11 cellular contexts compared by ENCODE assay signal in genomic region chr19:19226663-19227062, GRCh38. TPM values are rescaled to one million over a fixed set of nuclear protein-coding genes. Genes with fewer than 3 reads are reported as not detected.
"Had no signal": no experiment of that assay in that cellular context is flagged by ENCODE, and none has a peak within 500 bp of the region (broad histone marks: within the 10 kb centered on the region; RNA-seq: fewer than 3 reads in every experiment).

No MANE protein-coding gene starts in this region.

- H3K36me3 Mint-ChIP-seq: IgD-negative memory B cell had no signal

- H3K27ac Mint-ChIP-seq: GM23338, HFFc6, IgD-negative memory B cell had no signal

- H3K4me2 ChIP-seq: GM23338, KMS-11 had no signal

- H3K4me3 ChIP-seq: GM23338, HAP-1 had no signal

- H2AFZ ChIP-seq: GM23338 had no signal

- H3K4me3 Mint-ChIP-seq: GM23338, HFFc6 had no signal

- H3K27ac ChIP-seq: HL-60, KMS-11 had no signal

- FAIRE-seq: HepG2 had no signal

- H3K9me3 Mint-ChIP-seq: HFFc6, IgD-negative memory B cell had no signal

- ATAC-seq: GM23338, HCT116, HepG2 had no signal

- H3K36me3 ChIP-seq: HAP-1 had no signal

- DNase-seq: HFFc6, KBM-7 had no signal

- H3K9me3 ChIP-seq: HAP-1 had no signal

- H3K9ac ChIP-seq: KMS-11 had no signal

- H3K4me1 ChIP-seq: HAP-1 had no signal

RNA-seq across cellular contexts. Expression of gene NCAN, which starts 14.9 kb away (rescaled TPM):
- total RNA-seq: H4, HepG2, HFFc6, HT1080 had no signal
- polyA plus RNA-seq: HepG2, IgD-negative memory B cell had no signal

RNA-seq across cellular contexts. Expression of gene TM6SF2, which starts 46.4 kb away (rescaled TPM):
- total RNA-seq: H4 had no signal
- polyA plus RNA-seq: IgD-negative memory B cell had no signal
